8 cellular contexts compared by ENCODE assay signal in genomic region chr11:77547863-77548551, GRCh38. TPM values are rescaled to one million over a fixed set of nuclear protein-coding genes. Genes with fewer than 3 reads are reported as not detected.
DNase-seq lines count a peak whose midpoint lies in the region; ATAC-seq and TF ChIP-seq lines count a peak whose summit lies in the region.

No MANE protein-coding gene starts in this region.

- H3K36me3 ChIP-seq in parathyroid adenoma (ENCODE audit: control insufficient read depth, insufficient read depth, low read length), result no peaks in the 10 kb centered on the region

- POLR2A ChIA-PET in HEK293T (lab: Yijun Ruan, JAX), result no interaction called here
- POLR2A ChIA-PET in activated CD4-positive, alpha-beta T cell treated with anti-CD3 and anti-CD28 coated beads, Interleukin-2, amount 10 ng/mL, durations not matched to agents 7 days and 5 days (lab: Charles Lee), result no interaction called here

- no peaks in the 10 kb centered on the region for H3K27me3 ChIP-seq in parathyroid adenoma (ENCODE audit: control insufficient read depth, insufficient read depth, low read length)

- H3K4me1 Mint-ChIP-seq in activated CD4-positive, alpha-beta T cell treated with anti-CD3 and anti-CD28 coated beads, Interleukin-2, amount 10 ng/mL, durations not matched to agents 7 days and 5 days, result peaks cover 2% of the 10 kb centered on the region

- H3K36me3 Mint-ChIP-seq in activated CD4-positive, alpha-beta T cell treated with anti-CD3 and anti-CD28 coated beads, Interleukin-2, amount 10 ng/mL, durations not matched to agents 7 days and 5 days (ENCODE audit: low read depth), result no peaks in the 10 kb centered on the region

- no peak overlapping the region for H3K27ac ChIP-seq in parathyroid adenoma

- H3K4me3 Mint-ChIP-seq in activated CD4-positive, alpha-beta T cell treated with anti-CD3 and anti-CD28 coated beads, Interleukin-2, amount 10 ng/mL, durations not matched to agents 7 days and 5 days, result no peak overlapping the region

- in situ Hi-C loops in Caki2 (cut with HindIII; ENCODE audit: low pct_unique_long_range_greater_than_20kb, low sequenced_read_pairs), result no loop called here

- no peaks in the 10 kb centered on the region for H3K27me3 Mint-ChIP-seq in activated CD4-positive, alpha-beta T cell treated with anti-CD3 and anti-CD28 coated beads, Interleukin-2, amount 10 ng/mL, durations not matched to agents 7 days and 5 days

- DNase-seq in Caki2 (ENCODE audit: low read depth) (peak; percentile 25), HEK293T (ENCODE audit: extremely low spot score) (peak; percentile 62), NCI-H510A (lab: John Stamatoyannopoulos, UW) (peak; percentile 51), globus pallidus (ENCODE audit: low spot score) (peak; percentile 82)
- DNase-seq in activated CD4-positive, alpha-beta T cell treated with anti-CD3 and anti-CD28 coated beads, Interleukin-2, amount 10 ng/mL, durations not matched to agents 7 days and 5 days, result peak; percentile 52

- H3K9me3 ChIP-seq in parathyroid adenoma (ENCODE audit: control insufficient read depth, low read length), result no peaks in the 10 kb centered on the region

- CTCF ChIA-PET in HEK293T (lab: Yijun Ruan, JAX), result interaction anchor here (0.6 to 2.2 kb wide), 9 partner anchors 8 to 421 kb away, joined by 3 to 19 read pairs (median 4); partner anchors contain the start of gene MYO7A
- CTCF ChIA-PET in activated CD4-positive, alpha-beta T cell treated with anti-CD3 and anti-CD28 coated beads, Interleukin-2, amount 10 ng/mL, durations not matched to agents 7 days and 5 days (lab: Charles Lee), result interaction anchor here (1.9 kb wide), 1 partner anchor 421 kb away, joined by 4 read pairs; no protein-coding TSS in a partner anchor

- H3K79me2 ChIP-seq in parathyroid adenoma, result no peaks in the 10 kb centered on the region

- no peak overlapping the region for H3K4me2 ChIP-seq in parathyroid adenoma (ENCODE audit: low read length)

- H3K4me1 ChIP-seq in parathyroid adenoma, result no peaks in the 10 kb centered on the region

- ATAC-seq in HG03039 (IDR thresholded peaks at IDR 0.05; ENCODE audit: unreplicated experiment) (no peak), GM19452 (IDR thresholded peaks at IDR 0.05; ENCODE audit: unreplicated experiment) (no peak)

- TF ChIP-seq CTCF in parathyroid adenoma (IDR thresholded peaks at IDR 0.05), result peak; percentile 45

- H2AFZ ChIP-seq in parathyroid adenoma, result no peak overlapping the region

- no peaks in the 10 kb centered on the region for H3K9me3 Mint-ChIP-seq in activated CD4-positive, alpha-beta T cell treated with anti-CD3 and anti-CD28 coated beads, Interleukin-2, amount 10 ng/mL, durations not matched to agents 7 days and 5 days

- no peak overlapping the region for H3K4me3 ChIP-seq in parathyroid adenoma (ENCODE audit: low read depth, low read length)

- H3K27ac Mint-ChIP-seq in activated CD4-positive, alpha-beta T cell treated with anti-CD3 and anti-CD28 coated beads, Interleukin-2, amount 10 ng/mL, durations not matched to agents 7 days and 5 days, result no peak overlapping the region

- no peak overlapping the region for H3K9ac ChIP-seq in parathyroid adenoma

TF ChIP-seq in HEK293T, 16 proteins besides CTCF, POLR2A, EP300 and RAD21:
- TF ChIP-seq ELF4 (IDR thresholded peaks at IDR 0.05) (no peak), SP1 (IDR thresholded peaks at IDR 0.05) (no peak), LEF1 (IDR thresholded peaks at IDR 0.05; ENCODE audit: borderline replicate concordance) (no peak), BHLHE40 (IDR thresholded peaks at IDR 0.05; ENCODE audit: borderline replicate concordance) (no peak), TARDBP (IDR thresholded peaks at IDR 0.05) (no peak), HDGF (IDR thresholded peaks at IDR 0.05; ENCODE audit: borderline replicate concordance) (no peak), FOXA1 (IDR thresholded peaks at IDR 0.05) (no peak), FOXM1 (IDR thresholded peaks at IDR 0.05; ENCODE audit: borderline replicate concordance) (no peak), NFRKB (IDR thresholded peaks at IDR 0.05) (no peak), ZNF384 (IDR thresholded peaks at IDR 0.05) (no peak), SUZ12 (IDR thresholded peaks at IDR 0.05) (no peak), L3MBTL2 (conservative IDR thresholded peaks at IDR 0.05) (no peak)

RNA-seq across cellular contexts. Expression of gene AQP11, which starts 41.7 kb away (rescaled TPM):
- total RNA-seq in Caki2 (2014; rRNA removed; shearing (Covaris generic); ENCODE audit: low replicate concordance), result 0.35 and 6.3 TPM in 2 replicates
- total RNA-seq in activated CD4-positive, alpha-beta T cell treated with anti-CD3 and anti-CD28 coated beads, Interleukin-2, amount 10 ng/mL, durations not matched to agents 7 days and 5 days, result under 1 TPM in 1 of 2 experiments, not detected in 1; 0.20 TPM

Comparison
In these comparisons a context has a peak if more than half of its experiments do, and no peak if none do; other contexts are left out.
1. DNase-seq: peak in every context shown above with its lines; median percentile 82 in globus pallidus; 62 in HEK293T; 52 in activated CD4-positive, alpha-beta T cell treated with anti-CD3 and anti-CD28 coated beads, Interleukin-2, amount 10 ng/mL, durations not matched to agents 7 days and 5 days; 51 in NCI-H510A; 25 in Caki2.